ENCODE assay signal across 2 cellular contexts in genomic region chr22:37371491-37371890, GRCh38.
TF ChIP-seq lines count a peak whose summit lies in the region.

No MANE protein-coding gene starts in this region.

TF ChIP-seq in SK-N-SH, 30 proteins besides CTCF, POLR2A, EP300 and RAD21 (continued from another document):
- TF ChIP-seq, protein P1, sequence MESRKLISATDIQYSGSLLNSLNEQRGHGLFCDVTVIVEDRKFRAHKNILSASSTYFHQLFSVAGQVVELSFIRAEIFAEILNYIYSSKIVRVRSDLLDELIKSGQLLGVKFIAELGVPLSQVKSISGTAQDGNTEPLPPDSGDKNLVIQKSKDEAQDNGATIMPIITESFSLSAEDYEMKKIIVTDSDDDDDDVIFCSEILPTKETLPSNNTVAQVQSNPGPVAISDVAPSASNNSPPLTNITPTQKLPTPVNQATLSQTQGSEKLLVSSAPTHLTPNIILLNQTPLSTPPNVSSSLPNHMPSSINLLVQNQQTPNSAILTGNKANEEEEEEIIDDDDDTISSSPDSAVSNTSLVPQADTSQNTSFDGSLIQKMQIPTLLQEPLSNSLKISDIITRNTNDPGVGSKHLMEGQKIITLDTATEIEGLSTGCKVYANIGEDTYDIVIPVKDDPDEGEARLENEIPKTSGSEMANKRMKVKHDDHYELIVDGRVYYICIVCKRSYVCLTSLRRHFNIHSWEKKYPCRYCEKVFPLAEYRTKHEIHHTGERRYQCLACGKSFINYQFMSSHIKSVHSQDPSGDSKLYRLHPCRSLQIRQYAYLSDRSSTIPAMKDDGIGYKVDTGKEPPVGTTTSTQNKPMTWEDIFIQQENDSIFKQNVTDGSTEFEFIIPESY (IDR thresholded peaks at IDR 0.05; ENCODE audit: borderline replicate concordance, low read depth): no peak
- TF ChIP-seq, protein P2, sequence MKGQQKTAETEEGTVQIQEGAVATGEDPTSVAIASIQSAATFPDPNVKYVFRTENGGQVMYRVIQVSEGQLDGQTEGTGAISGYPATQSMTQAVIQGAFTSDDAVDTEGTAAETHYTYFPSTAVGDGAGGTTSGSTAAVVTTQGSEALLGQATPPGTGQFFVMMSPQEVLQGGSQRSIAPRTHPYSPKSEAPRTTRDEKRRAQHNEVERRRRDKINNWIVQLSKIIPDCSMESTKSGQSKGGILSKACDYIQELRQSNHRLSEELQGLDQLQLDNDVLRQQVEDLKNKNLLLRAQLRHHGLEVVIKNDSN (IDR thresholded peaks at IDR 0.05; ENCODE audit: borderline replicate concordance, low read depth): no peak
- TF ChIP-seq MXI1 (IDR thresholded peaks at IDR 0.05; ENCODE audit: low read depth, low read length) (no peak), YY1 (IDR thresholded peaks at IDR 0.05; ENCODE audit: low read depth) (no peak), GATA2 (CRISPR knock-in tag; IDR thresholded peaks at IDR 0.05) (no peak), TEAD4 (IDR thresholded peaks at IDR 0.05; ENCODE audit: borderline replicate concordance, insufficient read depth) (no peak), FOXM1 (IDR thresholded peaks at IDR 0.05; ENCODE audit: low read depth) (no peak), TAF1 (IDR thresholded peaks at IDR 0.05; ENCODE audit: borderline replicate concordance, low read depth, low read length) (no peak), JUND (IDR thresholded peaks at IDR 0.05) (no peak), TCF12 (IDR thresholded peaks at IDR 0.05) (no peak), ELF1 (IDR thresholded peaks at IDR 0.05) (no peak), GABPA (IDR thresholded peaks at IDR 0.05; ENCODE audit: low read depth) (no peak), IRF3 (IDR thresholded peaks at IDR 0.05; ENCODE audit: low read depth, low read length) (no peak)
- TF ChIP-seq, protein P3, sequence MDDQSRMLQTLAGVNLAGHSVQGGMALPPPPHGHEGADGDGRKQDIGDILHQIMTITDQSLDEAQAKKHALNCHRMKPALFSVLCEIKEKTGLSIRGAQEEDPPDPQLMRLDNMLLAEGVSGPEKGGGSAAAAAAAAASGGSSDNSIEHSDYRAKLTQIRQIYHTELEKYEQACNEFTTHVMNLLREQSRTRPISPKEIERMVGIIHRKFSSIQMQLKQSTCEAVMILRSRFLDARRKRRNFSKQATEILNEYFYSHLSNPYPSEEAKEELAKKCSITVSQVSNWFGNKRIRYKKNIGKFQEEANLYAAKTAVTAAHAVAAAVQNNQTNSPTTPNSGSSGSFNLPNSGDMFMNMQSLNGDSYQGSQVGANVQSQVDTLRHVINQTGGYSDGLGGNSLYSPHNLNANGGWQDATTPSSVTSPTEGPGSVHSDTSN (IDR thresholded peaks at IDR 0.05): no peak

TF ChIP-seq in SK-N-SH treated with all-trans-retinoic acid at 6 μM for 48 hours, 23 proteins besides CTCF, POLR2A, EP300 and RAD21 (continued from another document):
- TF ChIP-seq TSHZ2 (CRISPR knock-in tag; IDR thresholded peaks at IDR 0.05): no peak
- TF ChIP-seq RARB (CRISPR knock-in tag; IDR thresholded peaks at IDR 0.05): no peak
- TF ChIP-seq BACH2 (CRISPR knock-in tag; IDR thresholded peaks at IDR 0.05; ENCODE audit: borderline replicate concordance): no peak
- no peak for TF ChIP-seq ZNF565 (CRISPR knock-in tag; conservative IDR thresholded peaks at IDR 0.05; ENCODE audit: low read depth)
- TF ChIP-seq TOX (CRISPR knock-in tag; IDR thresholded peaks at IDR 0.05; ENCODE audit: borderline replicate concordance): no peak
- no peak for TF ChIP-seq ZC3H10 (CRISPR knock-in tag; IDR thresholded peaks at IDR 0.05)
- TF ChIP-seq GLIS3 (CRISPR knock-in tag; IDR thresholded peaks at IDR 0.05): no peak
